Comparison of ENCODE assay signal across 24 cellular contexts in genomic region chr1:23420778-23421177, GRCh38.
"Had no signal": no experiment of that assay in that cellular context is flagged by ENCODE, and none has a peak within 500 bp of the region (broad histone marks: within the 10 kb centered on the region; RNA-seq: fewer than 3 reads in every experiment).

No MANE protein-coding gene starts in this region.

- H3K27ac Mint-ChIP-seq: activated naive CD8-positive, alpha-beta T cell treated with anti-CD3 and anti-CD28 coated beads, Interleukin-2, amount 50 U/mL, for 24 hours; memory B cell; T-helper 17 cell had no signal

- DNase-seq: activated CD4-positive, alpha-beta T cell treated with anti-CD3 and anti-CD28 coated beads for 4 hours; activated CD4-positive, alpha-beta T cell treated with anti-CD3 and anti-CD28 coated beads, Interleukin-2, amount 50 U/mL, for 48 hours; activated CD4-positive, CD25-positive, alpha-beta regulatory T cell; activated CD8-positive, alpha-beta memory T cell treated with anti-CD3 and anti-CD28 coated beads, Interleukin-2, amount 50 U/mL, for 48 hours; activated effector memory CD4-positive, alpha-beta T cell treated with Interleukin-2 at 50 U/mL for 16 hours; activated naive CD4-positive, alpha-beta T cell treated with anti-CD3 and anti-CD28 coated beads, Interleukin-2, amount 50 U/mL, for 16 hours; activated naive CD8-positive, alpha-beta T cell treated with anti-CD3 and anti-CD28 coated beads, Interleukin-2, amount 50 U/mL, for 24 hours; activated T-cell treated with anti-CD3 and anti-CD28 coated beads, Interleukin-2, amount 50 U/mL, for 4 hours; caudate nucleus; dermis blood vessel endothelial cell; effector CD8-positive, alpha-beta T cell; foreskin keratinocyte; hypothalamus; occipital lobe; retina; stimulated activated CD4-positive, alpha-beta T cell treated with anti-CD3 and anti-CD28 coated beads, Interleukin-12 subunit alpha, Interleukin-12 subunit beta, amount 100 ng/mL, for 4 hours; stimulated activated CD4-positive, alpha-beta T cell treated with anti-CD3 and anti-CD28 coated beads, Interleukin-4, amount 100 ng/mL, for 4 hours; stimulated activated naive CD8-positive, alpha-beta T cell treated with anti-CD3 and anti-CD28 coated beads, Interleukin-15, Interleukin-2, amounts not matched to agents 100 U/mL and 50 U/mL, for 24 hours; substantia nigra; T-helper 17 cell had no signal

- ATAC-seq: activated naive CD8-positive, alpha-beta T cell treated with anti-CD3 and anti-CD28 coated beads, Interleukin-2, amount 50 U/mL, for 24 hours; activated T-cell treated with anti-CD3 and anti-CD28 coated beads, Interleukin-2, amount 50 U/mL, for 4 hours; foreskin keratinocyte; stimulated activated naive CD8-positive, alpha-beta T cell treated with anti-CD3 and anti-CD28 coated beads, Interleukin-15, Interleukin-2, amounts not matched to agents 100 U/mL and 50 U/mL, for 24 hours; T-helper 17 cell had no signal

- H3K27me3 ChIP-seq: vagina had no signal

- H3K36me3 Mint-ChIP-seq: memory B cell had no signal

- H3K9me3 Mint-ChIP-seq: activated naive CD8-positive, alpha-beta T cell treated with anti-CD3 and anti-CD28 coated beads, Interleukin-2, amount 50 U/mL, for 24 hours; activated T-cell treated with anti-CD3 and anti-CD28 coated beads, Interleukin-2, amount 50 U/mL, for 4 hours; memory B cell; neural crest cell had no signal

- H3K36me3 ChIP-seq: vagina had no signal

- H3K4me3 Mint-ChIP-seq: activated naive CD8-positive, alpha-beta T cell treated with anti-CD3 and anti-CD28 coated beads, Interleukin-2, amount 50 U/mL, for 24 hours; activated T-cell treated with anti-CD3 and anti-CD28 coated beads, Interleukin-2, amount 50 U/mL, for 4 hours; brain; memory B cell; neural crest cell; T-helper 17 cell had no signal

- H3K27ac ChIP-seq: foreskin keratinocyte, vagina had no signal

- H3K4me1 ChIP-seq: foreskin keratinocyte had no signal

- H3K9me3 ChIP-seq: vagina had no signal

- H3K4me3 ChIP-seq: vagina had no signal
